Comparison of ENCODE assay signal across 8 cellular contexts in genomic region chr10:96743988-96744585, GRCh38. TPM values are rescaled to one million over a fixed set of nuclear protein-coding genes. Genes with fewer than 3 reads are reported as not detected.
DNase-seq lines count a peak whose midpoint lies in the region; TF ChIP-seq lines count a peak whose summit lies in the region.

No MANE protein-coding gene starts in this region.

- H3K36me3 ChIP-seq in prostate gland (no peaks in the 10 kb centered on the region), stomach (no peaks in the 10 kb centered on the region), tibial artery (no peaks in the 10 kb centered on the region)

- H3K9me3 ChIP-seq in prostate gland = no peaks in the 10 kb centered on the region
- H3K9me3 ChIP-seq in stomach = no peaks in the 10 kb centered on the region
- H3K9me3 ChIP-seq in tibial artery = no peaks in the 10 kb centered on the region

- H3K4me3 ChIP-seq in dorsolateral prefrontal cortex (no peak overlapping the region), prostate gland (no peak overlapping the region), stomach (no peak overlapping the region), tibial artery (no peak overlapping the region)

- no peak for TF ChIP-seq EP300 in stomach (IDR thresholded peaks at IDR 0.05)

- 62% methylated on average over 7 of the region's 7 CpGs for WGBS in prostate gland
- WGBS in stomach, 5 donors = 51 to 64% (median 54%) methylated on average over 7 of the region's 7 CpGs

- TF ChIP-seq CTCF in dorsolateral prefrontal cortex (IDR thresholded peaks at IDR 0.05 in 54 of 56, conservative IDR thresholded peaks at IDR 0.05 in 2 of 56; ENCODE audit: low read depth in 1 of 56, partially characterized antibody in 56 of 56) (peak in 41 of 56 donors; percentile 14 to 56 (median 32)), prostate gland (IDR thresholded peaks at IDR 0.05) (peak in 3 of 4 experiments; percentile 12 to 33 (median 17)), stomach (IDR thresholded peaks at IDR 0.05) (peak in 2 of 7 experiments; percentile 14 to 30), tibial artery (IDR thresholded peaks at IDR 0.05) (no peak)

- DNase-seq in NCI-H1092 treated with DMSO at 0.1 percent for 48 hours (lab: John Stamatoyannopoulos, UW) (peak; percentile 4), NCI-H1092 (lab: John Stamatoyannopoulos, UW) (no peak), NAMALWA (ENCODE audit: low spot score) (peak; percentile 65), dorsolateral prefrontal cortex (no peak), prostate gland (ENCODE audit: low spot score) (no peak), stomach (no peak), 8988T (no peak), tibial artery (no peak)

- H3K27ac ChIP-seq in dorsolateral prefrontal cortex (no peak overlapping the region), prostate gland (no peak overlapping the region), stomach (no peak overlapping the region), tibial artery (no peak overlapping the region)

- intact Hi-C loops in dorsolateral prefrontal cortex (cut with DNase I) (loop anchor here in 1 of 2 donors (5.0 to 10.0 kb wide), 2 partner anchors 99 to 347 kb away; no protein-coding TSS in a partner anchor), prostate gland (cut with DNase I) (no loop called here), stomach (cut with DNase I; ENCODE audit: low total_unique reads) (no loop called here), tibial artery (cut with DNase I; ENCODE audit: low total_unique reads) (no loop called here)

- TF ChIP-seq POLR2A in prostate gland (IDR thresholded peaks at IDR 0.05) (no peak), stomach (IDR thresholded peaks at IDR 0.05) (no peak)

- peaks cover 0 to 5% (median 0%) of the 10 kb centered on the region in 45 donors for H3K27me3 ChIP-seq in dorsolateral prefrontal cortex
- no peaks in the 10 kb centered on the region for H3K27me3 ChIP-seq in prostate gland (replicated peaks; ENCODE audit: insufficient read depth)
- H3K27me3 ChIP-seq in stomach = peaks cover 0 to 6% (median 0%) of the 10 kb centered on the region in 3 donors
- H3K27me3 ChIP-seq in tibial artery = peaks cover 0 to 7% of the 10 kb centered on the region in 2 donors

- H3K4me1 ChIP-seq in prostate gland (replicated peaks) (no peaks in the 10 kb centered on the region), stomach (peaks cover 0 to 6% (median 0%) of the 10 kb centered on the region in 4 donors), tibial artery (no peaks in the 10 kb centered on the region)

RNA-seq across cellular contexts. Expression of gene PIK3AP1, which starts 23.8 kb away (rescaled TPM):
- total RNA-seq in dorsolateral prefrontal cortex = 10 to 100 TPM in 19 of 120 experiments, 1 to 10 TPM in 99, under 1 TPM in 2; 0.84 to 20.5 (median 5.2) TPM
- 10 to 100 TPM in 1 of 2 donors, 1 to 10 TPM in 1; 3.8 to 15.6 TPM for total RNA-seq in prostate gland
- 10 to 100 TPM in 2 of 5 donors, 1 to 10 TPM in 2, not detected in 1; 6.4 to 14.5 (median 9.4) TPM for total RNA-seq in stomach
- 1 to 10 TPM; 2.6 to 6.2 (median 3.4) TPM for polyA plus RNA-seq in stomach

Comparison
In these comparisons a context has a peak if more than half of its experiments do, and no peak if none do; other contexts are left out.
1. DNase-seq: peak in NCI-H1092 treated with DMSO at 0.1 percent for 48 hours (single experiment) and NAMALWA (single experiment); none in NCI-H1092 (single experiment), dorsolateral prefrontal cortex (0 of 10), prostate gland (single experiment), stomach (single experiment), 8988T (single experiment) and tibial artery (0 of 2).
2. CTCF ChIP-seq: peak in dorsolateral prefrontal cortex (41 of 56) and prostate gland (3 of 4); none in tibial artery (0 of 2).